Comparison of ENCODE assay signal across 20 cellular contexts in the genomic region with DNA sequence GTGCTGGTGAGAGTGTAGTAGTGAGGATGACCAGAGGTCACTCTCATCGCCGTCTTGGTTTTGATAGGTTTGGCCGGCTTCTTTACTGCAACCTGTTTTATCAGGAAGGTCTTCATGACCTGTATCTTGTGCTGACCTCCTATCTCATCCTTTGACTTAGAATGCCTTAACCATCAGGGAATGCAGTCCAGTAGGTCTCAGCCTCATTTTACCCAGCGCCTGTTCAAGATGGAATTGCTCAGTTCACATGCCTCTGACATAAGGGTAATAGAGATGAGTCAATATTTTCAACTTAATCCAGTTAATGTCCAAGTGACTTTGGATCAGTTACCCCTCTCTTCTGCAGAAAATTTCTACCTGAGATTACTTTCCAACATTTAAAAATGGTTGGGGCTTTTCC. TPM values are rescaled to one million over a fixed set of nuclear protein-coding genes. Genes with fewer than 3 reads are reported as not detected.
"Had no signal": no experiment of that assay in that cellular context is flagged by ENCODE, and none has a peak within 500 bp of the region (broad histone marks: within the 10 kb centered on the region; RNA-seq: fewer than 3 reads in every experiment).

No MANE protein-coding gene starts in this region.

- H3K36me3 ChIP-seq: left lung, neutrophil had no signal

- H3K27ac Mint-ChIP-seq: endodermal cell; naive thymus-derived CD4-positive, alpha-beta T cell; nephron progenitor cell; stimulated activated memory B cell treated with anti-CD40 and anti-IgM and Interleukin-4, amounts not matched to agents 10 μg/mL and 1 μg/mL and 100 μg/mL, for 72 hours; stimulated activated naive CD8-positive, alpha-beta T cell treated with anti-CD3 and anti-CD28 coated beads, Interleukin-15, Interleukin-2, amounts not matched to agents 100 ng/mL and 50 ng/mL, for 24 hours; type B pancreatic cell had no signal

- ATAC-seq: left lung; naive thymus-derived CD4-positive, alpha-beta T cell; right cardiac atrium; stimulated activated memory B cell treated with anti-CD40 and anti-IgM and Interleukin-4, amounts not matched to agents 10 μg/mL and 1 μg/mL and 100 μg/mL, for 72 hours had no signal

- H3K9me3 Mint-ChIP-seq: endodermal cell; naive thymus-derived CD4-positive, alpha-beta T cell; nephron progenitor cell; stimulated activated memory B cell treated with anti-CD40 and anti-IgM and Interleukin-4, amounts not matched to agents 10 μg/mL and 1 μg/mL and 100 μg/mL, for 72 hours; stimulated activated naive CD8-positive, alpha-beta T cell treated with anti-CD3 and anti-CD28 coated beads, Interleukin-15, Interleukin-2, amounts not matched to agents 100 ng/mL and 50 ng/mL, for 24 hours; type B pancreatic cell had no signal

- H3K9me3 ChIP-seq: left lung, neutrophil, thoracic aorta had no signal

- H3K27ac ChIP-seq: coronary artery, left lung, neutrophil, thoracic aorta had no signal

- H3K4me3 ChIP-seq: left lung, lung, thoracic aorta had no signal

- H3K36me3 Mint-ChIP-seq: stimulated activated memory B cell treated with anti-CD40 and anti-IgM and Interleukin-4, amounts not matched to agents 10 μg/mL and 1 μg/mL and 100 μg/mL, for 72 hours had no signal

- DNase-seq: central memory CD4-positive, alpha-beta T cell; effector CD4-positive, alpha-beta T cell; endodermal cell; erythroblast; glutamatergic neuron; islet precursor cell; left lung; mesenchymal stem cell; naive thymus-derived CD4-positive, alpha-beta T cell; nephron progenitor cell; right cardiac atrium; stimulated activated CD4-positive, alpha-beta T cell treated with anti-CD3 and anti-CD28 coated beads, Interleukin-4, amount 100 ng/mL, for 1 hour; substantia nigra had no signal

- H3K4me3 Mint-ChIP-seq: endodermal cell; naive thymus-derived CD4-positive, alpha-beta T cell; nephron progenitor cell; stimulated activated memory B cell treated with anti-CD40 and anti-IgM and Interleukin-4, amounts not matched to agents 10 μg/mL and 1 μg/mL and 100 μg/mL, for 72 hours; stimulated activated naive CD8-positive, alpha-beta T cell treated with anti-CD3 and anti-CD28 coated beads, Interleukin-15, Interleukin-2, amounts not matched to agents 100 ng/mL and 50 ng/mL, for 24 hours had no signal

RNA-seq across cellular contexts. Expression of a gene that starts 4.6 kb away (rescaled TPM):
- polyA plus RNA-seq: naive thymus-derived CD4-positive, alpha-beta T cell had no signal
